In genomic region chr6:80382796-80383195, GRCh38 we compare ENCODE assay signal across 27 cellular contexts.
DNase-seq lines count a peak whose midpoint lies in the region; ATAC-seq, FAIRE-seq and TF ChIP-seq lines count a peak whose summit lies in the region.
"Had no signal": no experiment of that assay in that cellular context is flagged by ENCODE, and none has a peak within 500 bp of the region (broad histone marks: within the 10 kb centered on the region; RNA-seq: fewer than 3 reads in every experiment).

No MANE protein-coding gene starts in this region.

- DNase-seq in AG04449 (ENCODE audit: low read depth, low spot score) = peak; percentile 54
- peak; percentile 25 for DNase-seq in brain pericyte (ENCODE audit: low read depth, low spot score)
- DNase-seq in left kidney (ENCODE audit: low read depth, low spot score) = peak; percentile 69
- DNase-seq in NCI-H1436 (lab: John Stamatoyannopoulos, UW) = no peak
- DNase-seq in H54 (ENCODE audit: insufficient read length, low spot score) = no peak
- DNase-seq in germinal center (ENCODE audit: low spot score) = no peak
- DNase-seq: activated CD4-positive, alpha-beta T cell treated with anti-CD3 and anti-CD28 coated beads, Interleukin-2, amount 50 U/mL, for 48 hours; activated naive CD4-positive, alpha-beta T cell; activated T-cell treated with anti-CD3 and anti-CD28 coated beads for 4 hours; DMS53; foreskin keratinocyte; GM23248; kidney; naive thymus-derived CD8-positive, alpha-beta T cell; NCI-H1417 treated with DMSO at 0.1 percent for 48 hours; NCI-H774; PC-3; posterior cingulate gyrus; stimulated activated CD4-positive, alpha-beta T cell treated with anti-CD3 and anti-CD28 coated beads, Interleukin-4, amount 100 ng/mL, for 1 hour; T-helper 17 cell; upper lobe of right lung had no signal

- CTCF ChIA-PET in AG04449 (lab: Yijun Ruan, JAX) = no interaction called here

- peak; percentile 72 for ATAC-seq in HG03565 (IDR thresholded peaks at IDR 0.05; ENCODE audit: unreplicated experiment)
- ATAC-seq in HG03039 (IDR thresholded peaks at IDR 0.05; ENCODE audit: unreplicated experiment) = no peak
- ATAC-seq: A549; foreskin keratinocyte; naive thymus-derived CD8-positive, alpha-beta T cell; PC-3; T-helper 17 cell; upper lobe of right lung; WTC11 had no signal

- POLR2A ChIA-PET in AG04449 (lab: Yijun Ruan, JAX) = no interaction called here

- no peak for TF ChIP-seq POLR2A in H54 (IDR thresholded peaks at IDR 0.05; ENCODE audit: low read depth, low read length)

- no peak for FAIRE-seq in H54 (lab: Jason Lieb, UNC)
- FAIRE-seq: A549 had no signal

- no peak for TF ChIP-seq CTCF in AG04449 (IDR thresholded peaks at IDR 0.05; ENCODE audit: insufficient read depth, low read length, missing control alignments)

- H3K4me3 ChIP-seq in AG04449 (ENCODE audit: low read depth, low read length) = no peak overlapping the region
- H3K4me3 ChIP-seq: A549, GM23248, SJSA1, skin epidermis, upper lobe of right lung had no signal

Comparison
In these comparisons a context has a peak if more than half of its experiments do, and no peak if none do; other contexts are left out.
1. DNase-seq: peak in AG04449 (single experiment), brain pericyte (single experiment) and left kidney (single experiment); none in NCI-H1436 (single experiment), H54 (single experiment) and germinal center (single experiment).